In genomic region chr5:14110196-14110595, GRCh38 we compare ENCODE assay signal across 1 cellular context.
TF ChIP-seq lines count a peak whose summit lies in the region.

No MANE protein-coding gene starts in this region.

TF ChIP-seq in HCT116, 20 proteins besides CTCF, POLR2A, EP300 and RAD21 (continued from another document):
- no peak for TF ChIP-seq ZBTB33 (IDR thresholded peaks at IDR 0.05; ENCODE audit: extremely low read depth, insufficient replicate concordance, low read length)
- no peak for TF ChIP-seq FOSL1 (IDR thresholded peaks at IDR 0.05; ENCODE audit: low read depth)
TF ChIP-seq in HCT116: peak in this region for 0.
